Comparison of ENCODE assay signal across 17 cellular contexts in the genomic region with DNA sequence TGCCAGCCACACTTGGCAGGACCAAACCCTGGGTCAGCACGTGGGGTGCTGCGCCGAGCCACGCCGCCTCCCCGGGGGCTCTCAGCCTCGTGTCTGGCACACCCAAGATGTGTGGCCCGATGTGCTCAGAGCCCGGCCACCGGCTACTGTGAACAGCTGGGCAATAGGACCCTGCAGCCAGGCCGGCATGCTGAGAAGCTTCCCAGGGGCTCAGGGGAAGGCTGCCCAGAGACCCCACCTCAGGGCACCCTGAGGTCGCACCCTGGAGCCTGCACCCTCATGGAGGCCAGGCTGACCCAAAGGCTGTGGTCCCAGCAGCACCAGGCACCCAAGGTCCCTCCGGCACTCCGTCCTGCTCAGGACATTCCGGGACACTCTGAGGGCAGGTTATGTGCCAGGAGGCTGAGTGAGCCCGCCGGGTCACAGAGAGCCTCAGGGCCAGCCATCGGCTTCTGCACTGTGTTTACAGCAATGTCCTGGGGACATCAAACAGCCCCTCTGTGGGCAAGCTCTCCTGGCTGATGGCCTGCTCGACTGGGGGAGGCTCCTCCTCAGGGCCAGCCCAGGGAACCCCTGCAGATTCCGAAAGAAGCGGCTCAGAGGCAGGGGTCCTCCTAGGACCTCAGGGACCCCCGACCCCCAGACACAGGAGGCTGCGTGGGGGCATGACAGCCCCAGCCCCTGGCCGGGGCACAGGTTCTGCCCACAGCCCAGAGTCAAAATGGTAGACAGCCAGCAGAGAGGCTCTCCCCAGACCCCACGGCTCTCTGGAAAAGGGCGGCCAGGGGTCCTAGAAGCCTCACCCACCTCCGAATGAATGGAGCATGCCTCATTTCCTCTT. TPM values are rescaled to one million over a fixed set of nuclear protein-coding genes. Genes with fewer than 3 reads are reported as not detected.
DNase-seq lines count a peak whose midpoint lies in the region; ATAC-seq, FAIRE-seq and TF ChIP-seq lines count a peak whose summit lies in the region.
"Had no signal": no experiment of that assay in that cellular context is flagged by ENCODE, and none has a peak within 500 bp of the region (broad histone marks: within the 10 kb centered on the region; RNA-seq: fewer than 3 reads in every experiment).

No MANE protein-coding gene starts in this region.

- H3K4me1 Mint-ChIP-seq in astrocyte (ENCODE audit: low read depth, unreplicated experiment) = no peaks in the 10 kb centered on the region

- no peak for FAIRE-seq in astrocyte (lab: Jason Lieb, UNC)
- FAIRE-seq: RCC 7860 had no signal

- H3K9me3 ChIP-seq in astrocyte (ENCODE audit: insufficient read depth, low read depth, low read length) (no peaks in the 10 kb centered on the region), right cardiac atrium (ENCODE audit: control insufficient read depth, low read length) (no peaks in the 10 kb centered on the region), SJCRH30 (replicated peaks) (no peaks in the 10 kb centered on the region)

- H3K9ac ChIP-seq in astrocyte (ENCODE audit: low read length) = no peak overlapping the region

- peak overlapping the region; percentile 55 for H3K4me2 ChIP-seq in astrocyte (ENCODE audit: low read length)

- H3K36me3 Mint-ChIP-seq in astrocyte (ENCODE audit: low read depth, unreplicated experiment) = peaks cover 1% of the 10 kb centered on the region

- H3K4me3 ChIP-seq in astrocyte (ENCODE audit: insufficient read depth, low read depth, low read length) = no peak overlapping the region
- H3K4me3 ChIP-seq in right cardiac atrium (ENCODE audit: low read length) = no peak overlapping the region
- no peak overlapping the region for H3K4me3 ChIP-seq in SJCRH30

- H3K36me3 ChIP-seq in astrocyte (ENCODE audit: insufficient read depth, low read length) = peaks cover 9% of the 10 kb centered on the region
- peaks cover 24% of the 10 kb centered on the region for H3K36me3 ChIP-seq in SJCRH30

- ATAC-seq in right cardiac atrium (peak in 1 of 2 donors; percentile 23), HG02623 (IDR thresholded peaks at IDR 0.05; ENCODE audit: unreplicated experiment) (no peak)
- ATAC-seq: stimulated activated naive B cell treated with anti-CD40 and anti-IgM and Interleukin-4, amounts not matched to agents 10 μg/mL and 1 μg/mL and 100 μg/mL, for 72 hours had no signal

- WGBS in right cardiac atrium = 68% methylated on average over 27 of the region's 27 CpGs

- no peak overlapping the region for H3K4me3 Mint-ChIP-seq in astrocyte (ENCODE audit: unreplicated experiment)
- H3K4me3 Mint-ChIP-seq: B cell; stimulated activated naive B cell treated with anti-CD40 and anti-IgM and Interleukin-4, amounts not matched to agents 10 μg/mL and 1 μg/mL and 100 μg/mL, for 72 hours had no signal

- H3K4me1 ChIP-seq in astrocyte (ENCODE audit: insufficient read depth, low read length) (peaks cover 10% of the 10 kb centered on the region), right cardiac atrium (ENCODE audit: control insufficient read depth, insufficient read depth, low read length) (peaks cover 3% of the 10 kb centered on the region), SJCRH30 (no peaks in the 10 kb centered on the region)

- H3K27ac ChIP-seq in astrocyte (ENCODE audit: low read depth, low read length) (no peak overlapping the region), right cardiac atrium (ENCODE audit: low read length) (no peak overlapping the region), SJCRH30 (no peak overlapping the region)

- DNase-seq in HT-29 (ENCODE audit: low spot score) (peak; percentile 26), astrocyte (ENCODE audit: low read depth) (no peak), right cardiac atrium (peak; percentile 35 to 50 (median 46)), posterior vena cava (ENCODE audit: low spot score) (peak; percentile 69), SJCRH30 (no peak), dermis blood vessel endothelial cell (no peak), NCI-H524 treated with DMSO at 0.1 percent for 48 hours (lab: John Stamatoyannopoulos, UW) (no peak)
- DNase-seq: activated CD4-positive, alpha-beta T cell treated with anti-CD3 and anti-CD28 coated beads, Interleukin-2, amount 50 U/mL, for 1 hour; activated gamma-delta T cell treated with Interleukin-2 at 50 U/mL for 16 hours; cerebellar nuclear complex; IMR-90; NCI-H446; stimulated activated CD4-positive, alpha-beta T cell treated with anti-CD3 and anti-CD28 coated beads, Interleukin-4, amount 100 ng/mL, for 1 hour; stimulated activated naive B cell treated with anti-CD40 and anti-IgM and Interleukin-4, amounts not matched to agents 10 μg/mL and 1 μg/mL and 100 μg/mL, for 72 hours had no signal

- H3K27ac Mint-ChIP-seq in astrocyte (ENCODE audit: unreplicated experiment) = no peak overlapping the region
- H3K27ac Mint-ChIP-seq: B cell; stimulated activated naive B cell treated with anti-CD40 and anti-IgM and Interleukin-4, amounts not matched to agents 10 μg/mL and 1 μg/mL and 100 μg/mL, for 72 hours had no signal

- intact Hi-C loops in right cardiac atrium (cut with DNase I) (no loop called here), posterior vena cava (cut with DNase I) (no loop called here)

- H3K27me3 ChIP-seq in astrocyte (ENCODE audit: insufficient read depth, low read length) (no peaks in the 10 kb centered on the region), right cardiac atrium (ENCODE audit: control insufficient read depth, insufficient read depth) (no peaks in the 10 kb centered on the region), SJCRH30 (no peaks in the 10 kb centered on the region)

- peaks cover 21% of the 10 kb centered on the region for H4K20me1 ChIP-seq in astrocyte (ENCODE audit: insufficient read depth, low read length)

- no peaks in the 10 kb centered on the region for H3K27me3 Mint-ChIP-seq in astrocyte (ENCODE audit: low read depth, unreplicated experiment)
- H3K27me3 Mint-ChIP-seq: B cell; stimulated activated naive B cell treated with anti-CD40 and anti-IgM and Interleukin-4, amounts not matched to agents 10 μg/mL and 1 μg/mL and 100 μg/mL, for 72 hours had no signal

- TF ChIP-seq CTCF in astrocyte (IDR thresholded peaks at IDR 0.05; ENCODE audit: insufficient read depth, low read depth, low read length) = no peak

- no peak overlapping the region for H2AFZ ChIP-seq in astrocyte (ENCODE audit: low read depth, low read length)

- H3K9me3 Mint-ChIP-seq in astrocyte (ENCODE audit: unreplicated experiment) = no peaks in the 10 kb centered on the region

- peaks cover 12% of the 10 kb centered on the region for H3K79me2 ChIP-seq in astrocyte (ENCODE audit: insufficient read depth, low read length)

RNA-seq across cellular contexts. Expression of a gene that starts 8.3 kb away (rescaled TPM):
- total RNA-seq in HT-29 (2014; rRNA removed; shearing (Covaris generic)) = 56.7 and 67.4 TPM in 2 replicates
- total RNA-seq in astrocyte = 10.4 and 11.7 TPM in 2 replicates
- 1 to 10 TPM; 2.3 to 5.0 (median 3.8) TPM for total RNA-seq in right cardiac atrium
- 3.9 TPM for polyA plus RNA-seq in right cardiac atrium
- total RNA-seq in posterior vena cava = 1 to 10 TPM; 4.5 to 6.5 TPM
- 27.6 and 27.8 TPM in 2 replicates for total RNA-seq in SJCRH30 (2014; rRNA removed; shearing (Covaris generic))
- total RNA-seq in dermis blood vessel endothelial cell = 5.8 and 13.5 TPM in 2 replicates

Comparison
In these comparisons a context has a peak if more than half of its experiments do, and no peak if none do; other contexts are left out.
1. DNase-seq: peak in HT-29 (single experiment), right cardiac atrium (3 of 3) and posterior vena cava (single experiment); none in astrocyte (single experiment), SJCRH30 (0 of 2), dermis blood vessel endothelial cell (single experiment) and NCI-H524 treated with DMSO at 0.1 percent for 48 hours (single experiment).